ENCODE assay signal across 30 cellular contexts in the genomic region with DNA sequence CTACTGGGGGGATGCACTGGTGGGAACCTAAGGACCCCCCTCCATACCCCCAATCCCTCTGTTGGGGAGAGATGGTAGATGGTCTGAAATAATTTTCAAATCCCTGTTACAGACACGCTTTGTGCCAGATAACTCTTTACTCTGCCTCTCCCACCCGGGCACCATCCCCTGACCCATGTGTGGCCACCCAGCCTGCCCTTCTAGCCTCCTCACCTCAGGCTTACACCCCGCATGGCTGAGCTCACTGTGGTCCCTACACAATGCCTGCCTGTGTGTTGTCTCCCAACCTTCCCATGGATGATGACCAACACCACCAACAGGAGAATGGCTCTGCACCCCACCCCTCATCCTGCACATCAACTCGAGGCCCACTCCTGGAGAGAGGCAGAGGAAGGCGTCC. TPM values are rescaled to one million over a fixed set of nuclear protein-coding genes. Genes with fewer than 3 reads are reported as not detected.
A peak's percentile ranks its signal among the peaks of the same experiment; 100 is the strongest.
DNase-seq lines count a peak whose midpoint lies in the region; ATAC-seq and TF ChIP-seq lines count a peak whose summit lies in the region.
"Had no signal": no experiment of that assay in that cellular context is flagged by ENCODE, and none has a peak within 500 bp of the region (broad histone marks: within the 10 kb centered on the region; RNA-seq: fewer than 3 reads in every experiment).

No MANE protein-coding gene starts in this region.

- H3K4ac ChIP-seq in neuronal stem cell (ENCODE audit: low read length): no peak overlapping the region

- H3K27ac ChIP-seq in neuronal stem cell (replicated peaks; ENCODE audit: low read length): no peak overlapping the region
- no peak overlapping the region for H3K27ac ChIP-seq in foreskin keratinocyte
- H3K27ac ChIP-seq: KMS-11, ovary, upper lobe of left lung had no signal

- H3K4me3 ChIP-seq in neuronal stem cell (ENCODE audit: low read length in 2 of 2) (no peak overlapping the region), BE2C (ENCODE audit: low read depth, low read length) (no peak overlapping the region)
- H3K4me3 ChIP-seq: ovary, upper lobe of left lung had no signal

- no CpG with 5 or more reads among the region's 5 CpGs for WGBS in neuronal stem cell (ENCODE audit: extremely low coverage in 2 of 2, insufficient read length in 2 of 2, insufficient replicate concordance in 1 of 2), 2 donors

- peak overlapping the region; percentile 62 for H3K18ac ChIP-seq in neuronal stem cell (ENCODE audit: low read length)

- POLR2A ChIA-PET in activated naive CD8-positive, alpha-beta T cell treated with anti-CD3 and anti-CD28 coated beads, Interleukin-2, amount 10 ng/mL, durations not matched to agents 7 days and 5 days (lab: Charles Lee): interaction anchor here (0.6 kb wide), 1 partner anchor 14 kb away, joined by 3 read pairs; no protein-coding TSS in a partner anchor

- H3K79me1 ChIP-seq in neuronal stem cell (ENCODE audit: low read depth, low read length): no peaks in the 10 kb centered on the region

- no peak overlapping the region for H2BK120ac ChIP-seq in neuronal stem cell (ENCODE audit: low read depth, low read length)

- H3K27me3 ChIP-seq in neuronal stem cell (ENCODE audit: control insufficient read depth in 3 of 3, insufficient read depth in 3 of 3, low read depth in 1 of 3, low read length in 3 of 3): peaks cover 0 to 27% (median 3%) of the 10 kb centered on the region in 3 experiments
- H3K27me3 ChIP-seq in BE2C: no peaks in the 10 kb centered on the region
- no peaks in the 10 kb centered on the region for H3K27me3 ChIP-seq in foreskin keratinocyte
- H3K27me3 ChIP-seq: ovary had no signal

- no peak for TF ChIP-seq CTCF in endothelial cell (IDR thresholded peaks at IDR 0.05; ENCODE audit: unreplicated experiment)
- TF ChIP-seq CTCF in type B pancreatic cell (conservative IDR thresholded peaks at IDR 0.05): no peak
- no peak for TF ChIP-seq CTCF in BE2C (IDR thresholded peaks at IDR 0.05; ENCODE audit: low read depth, low read length)
- no peak for TF ChIP-seq CTCF in foreskin keratinocyte (conservative IDR thresholded peaks at IDR 0.05)

- no peaks in the 10 kb centered on the region for H3K36me3 Mint-ChIP-seq in activated naive CD8-positive, alpha-beta T cell treated with anti-CD3 and anti-CD28 coated beads, Interleukin-2, amount 10 ng/mL, durations not matched to agents 7 days and 5 days
- H3K36me3 Mint-ChIP-seq in activated naive CD8-positive, alpha-beta T cell treated with anti-CD3 and anti-CD28 coated beads for 36 hours: no peaks in the 10 kb centered on the region
- H3K36me3 Mint-ChIP-seq in endothelial cell (ENCODE audit: low read depth, unreplicated experiment) (peaks cover 4% of the 10 kb centered on the region), type B pancreatic cell (peaks cover 6% of the 10 kb centered on the region)

- peaks cover 14% of the 10 kb centered on the region for H3K27me3 Mint-ChIP-seq in activated naive CD8-positive, alpha-beta T cell treated with anti-CD3 and anti-CD28 coated beads, Interleukin-2, amount 10 ng/mL, durations not matched to agents 7 days and 5 days
- peaks cover 6% of the 10 kb centered on the region for H3K27me3 Mint-ChIP-seq in activated naive CD8-positive, alpha-beta T cell treated with anti-CD3 and anti-CD28 coated beads for 36 hours
- H3K27me3 Mint-ChIP-seq in endothelial cell (ENCODE audit: unreplicated experiment) (peaks cover 14% of the 10 kb centered on the region), type B pancreatic cell (peaks cover 34% of the 10 kb centered on the region)

- DNase-seq in activated naive CD8-positive, alpha-beta T cell treated with anti-CD3 and anti-CD28 coated beads, Interleukin-2, amount 10 ng/mL, durations not matched to agents 7 days and 5 days: no peak
- no peak for DNase-seq in activated naive CD8-positive, alpha-beta T cell treated with anti-CD3 and anti-CD28 coated beads for 36 hours
- DNase-seq in endothelial cell (ENCODE audit: low spot score): no peak
- no peak for DNase-seq in neuronal stem cell (ENCODE audit: low spot score)
- DNase-seq in type B pancreatic cell (ENCODE audit: extremely low spot score, unreplicated experiment): no peak
- DNase-seq in BE2C: no peak
- no peak for DNase-seq in globus pallidus (ENCODE audit: low spot score)
- no peak for DNase-seq in foreskin keratinocyte
- DNase-seq: activated CD4-positive, alpha-beta T cell treated with anti-CD3 and anti-CD28 coated beads for 48 hours; activated gamma-delta T cell treated with Interleukin-2 at 50 U/mL for 16 hours; AML-193; amygdala; central memory CD4-positive, alpha-beta T cell; GDM1; GOT3; mesenchymal stem cell; NCI-H1436; NK-92 treated with Interleukin-12 subunit alpha and Interleukin-12 subunit beta, amount 100 ng/mL, for 24 hours; Peyer's patch; stimulated activated CD4-positive, alpha-beta T cell treated with anti-CD3 and anti-CD28 coated beads, Interleukin-4, amount 100 ng/mL, for 4 hours; stimulated activated naive CD4-positive, alpha-beta T cell; upper lobe of left lung had no signal

- H3K9ac ChIP-seq in neuronal stem cell (ENCODE audit: low read depth, low read length, poor library complexity): no peak overlapping the region
- H3K9ac ChIP-seq: KMS-11 had no signal

- H3K9me3 ChIP-seq in neuronal stem cell (replicated peaks in 1 of 2; ENCODE audit: control insufficient read depth in 2 of 2, insufficient read depth in 1 of 2, low read depth in 1 of 2, low read length in 2 of 2): no peaks in the 10 kb centered on the region
- no peaks in the 10 kb centered on the region for H3K9me3 ChIP-seq in BE2C
- H3K9me3 ChIP-seq: ovary, upper lobe of left lung had no signal

- no peak overlapping the region for H2BK12ac ChIP-seq in neuronal stem cell (ENCODE audit: low read length)

- H3K4me1 ChIP-seq in neuronal stem cell (ENCODE audit: control insufficient read depth in 2 of 2, insufficient read depth in 1 of 2, low read depth in 1 of 2, low read length in 2 of 2) (peaks cover 29 to 35% of the 10 kb centered on the region in 2 donors), BE2C (peaks cover 43% of the 10 kb centered on the region), foreskin keratinocyte (peaks cover 3% of the 10 kb centered on the region)

- H2AK5ac ChIP-seq in neuronal stem cell (ENCODE audit: low read depth, low read length): no peak overlapping the region

- H3K4me1 Mint-ChIP-seq in activated naive CD8-positive, alpha-beta T cell treated with anti-CD3 and anti-CD28 coated beads, Interleukin-2, amount 10 ng/mL, durations not matched to agents 7 days and 5 days: peaks cover 32% of the 10 kb centered on the region
- peaks cover 22% of the 10 kb centered on the region for H3K4me1 Mint-ChIP-seq in activated naive CD8-positive, alpha-beta T cell treated with anti-CD3 and anti-CD28 coated beads for 36 hours
- H3K4me1 Mint-ChIP-seq in endothelial cell (ENCODE audit: unreplicated experiment) (peaks cover 11% of the 10 kb centered on the region), type B pancreatic cell (ENCODE audit: unreplicated experiment) (peaks cover 20% of the 10 kb centered on the region)

- no peak overlapping the region for H4K8ac ChIP-seq in neuronal stem cell (ENCODE audit: low read depth, low read length)

- ATAC-seq in activated naive CD8-positive, alpha-beta T cell treated with anti-CD3 and anti-CD28 coated beads, Interleukin-2, amount 10 ng/mL, durations not matched to agents 7 days and 5 days (ENCODE audit: low read depth): no peak
- ATAC-seq in foreskin keratinocyte: no peak
- ATAC-seq: right cardiac atrium had no signal

- no peak overlapping the region for H2BK15ac ChIP-seq in neuronal stem cell (ENCODE audit: low read length)

- no peak overlapping the region for H3K14ac ChIP-seq in neuronal stem cell (ENCODE audit: low read length)

- H3K36me3 ChIP-seq in neuronal stem cell (replicated peaks in 1 of 2; ENCODE audit: control insufficient read depth in 2 of 2, insufficient read depth in 2 of 2, low read length in 2 of 2) (no peaks in the 10 kb centered on the region), BE2C (peaks cover 47% of the 10 kb centered on the region)
- H3K36me3 ChIP-seq: ovary, Peyer's patch, upper lobe of left lung had no signal

- no peak overlapping the region for H2AFZ ChIP-seq in neuronal stem cell (ENCODE audit: low read length)

- peak overlapping the region; percentile 69 for H3K27ac Mint-ChIP-seq in activated naive CD8-positive, alpha-beta T cell treated with anti-CD3 and anti-CD28 coated beads, Interleukin-2, amount 10 ng/mL, durations not matched to agents 7 days and 5 days
- H3K27ac Mint-ChIP-seq in activated naive CD8-positive, alpha-beta T cell treated with anti-CD3 and anti-CD28 coated beads for 36 hours: no peak overlapping the region
- no peak overlapping the region for H3K27ac Mint-ChIP-seq in endothelial cell (ENCODE audit: unreplicated experiment)
- no peak overlapping the region for H3K27ac Mint-ChIP-seq in type B pancreatic cell
- H3K27ac Mint-ChIP-seq: activated T-cell treated with anti-CD3 and anti-CD28 coated beads, Interleukin-2, amount 50 U/mL, for 24 hours; T-helper 1 cell treated with Interleukin-12 subunit alpha and Interleukin-12 subunit beta and Interleukin-4 antibody, amounts not matched to agents 30 μg/mL and 1 μg/mL, for 36 hours had no signal

- no peak overlapping the region for H2BK5ac ChIP-seq in neuronal stem cell (ENCODE audit: low read length)

- H4K91ac ChIP-seq in neuronal stem cell (ENCODE audit: low read depth, low read length, poor library complexity): no peak overlapping the region

- H3K4me2 ChIP-seq in neuronal stem cell (ENCODE audit: insufficient read depth, low read length, poor library complexity, severe bottlenecking): no peak overlapping the region
- H3K4me2 ChIP-seq: KMS-11 had no signal

- peak overlapping the region; percentile 11 for H3K4me3 Mint-ChIP-seq in activated naive CD8-positive, alpha-beta T cell treated with anti-CD3 and anti-CD28 coated beads, Interleukin-2, amount 10 ng/mL, durations not matched to agents 7 days and 5 days
- no peak overlapping the region for H3K4me3 Mint-ChIP-seq in activated naive CD8-positive, alpha-beta T cell treated with anti-CD3 and anti-CD28 coated beads for 36 hours
- H3K4me3 Mint-ChIP-seq in endothelial cell (ENCODE audit: unreplicated experiment) (peak overlapping the region; percentile 66), type B pancreatic cell (peak overlapping the region; percentile 53)
- H3K4me3 Mint-ChIP-seq: activated T-cell treated with anti-CD3 and anti-CD28 coated beads, Interleukin-2, amount 50 U/mL, for 24 hours; T-helper 1 cell treated with Interleukin-12 subunit alpha and Interleukin-12 subunit beta and Interleukin-4 antibody, amounts not matched to agents 30 μg/mL and 1 μg/mL, for 36 hours had no signal

- H3K9me3 Mint-ChIP-seq in activated naive CD8-positive, alpha-beta T cell treated with anti-CD3 and anti-CD28 coated beads, Interleukin-2, amount 10 ng/mL, durations not matched to agents 7 days and 5 days: no peaks in the 10 kb centered on the region
- no peaks in the 10 kb centered on the region for H3K9me3 Mint-ChIP-seq in activated naive CD8-positive, alpha-beta T cell treated with anti-CD3 and anti-CD28 coated beads for 36 hours
- H3K9me3 Mint-ChIP-seq in endothelial cell (ENCODE audit: unreplicated experiment): no peaks in the 10 kb centered on the region
- no peaks in the 10 kb centered on the region for H3K9me3 Mint-ChIP-seq in type B pancreatic cell
- H3K9me3 Mint-ChIP-seq: activated T-cell treated with anti-CD3 and anti-CD28 coated beads, Interleukin-2, amount 50 U/mL, for 24 hours; T-helper 1 cell treated with Interleukin-12 subunit alpha and Interleukin-12 subunit beta and Interleukin-4 antibody, amounts not matched to agents 30 μg/mL and 1 μg/mL, for 36 hours had no signal

- no peak overlapping the region for H3K23ac ChIP-seq in neuronal stem cell (ENCODE audit: low read depth, low read length, poor library complexity)

RNA-seq across cellular contexts. Expression of a gene that starts 15.0 kb away (rescaled TPM):
- 10 to 100 TPM; 18.1 to 23.6 TPM for total RNA-seq in activated naive CD8-positive, alpha-beta T cell treated with anti-CD3 and anti-CD28 coated beads, Interleukin-2, amount 10 ng/mL, durations not matched to agents 7 days and 5 days
- 1 to 10 TPM; 1.5 to 1.6 TPM for total RNA-seq in activated naive CD8-positive, alpha-beta T cell treated with anti-CD3 and anti-CD28 coated beads for 36 hours
- 6.1 TPM for total RNA-seq in endothelial cell (ENCODE audit: unreplicated experiment)
- polyA plus RNA-seq in neuronal stem cell (2013, experiment 1 of 2): 24.0 TPM
- 23.9 TPM for polyA plus RNA-seq in neuronal stem cell (2013, experiment 2 of 2)
- total RNA-seq in type B pancreatic cell (ENCODE audit: low replicate concordance): 11.5 and 49.4 TPM in 2 replicates
- 269 TPM for polyA plus RNA-seq in BE2C (2012; ENCODE audit: insufficient read depth, insufficient read length, low read depth)
- 24.9 and 32.6 TPM in 2 replicates for total RNA-seq in foreskin keratinocyte
- polyA plus RNA-seq in foreskin keratinocyte: 27.4 and 28.7 TPM in 2 replicates

RNA-seq across cellular contexts. Expression of a gene that starts 31.4 kb away (rescaled TPM):
- not detected for total RNA-seq in activated naive CD8-positive, alpha-beta T cell treated with anti-CD3 and anti-CD28 coated beads, Interleukin-2, amount 10 ng/mL, durations not matched to agents 7 days and 5 days
- total RNA-seq in activated naive CD8-positive, alpha-beta T cell treated with anti-CD3 and anti-CD28 coated beads for 36 hours: under 1 TPM; 0.26 to 0.39 TPM
- total RNA-seq in endothelial cell (ENCODE audit: unreplicated experiment) (0.10 TPM), type B pancreatic cell (ENCODE audit: low replicate concordance) (1.4 and 9.3 TPM in 2 replicates), foreskin keratinocyte (not detected in 2 replicates)
- polyA plus RNA-seq in neuronal stem cell (2013, experiment 1 of 2): 0.24 TPM
- polyA plus RNA-seq in neuronal stem cell (2013, experiment 2 of 2): 0.39 TPM
- 1.5 TPM for polyA plus RNA-seq in BE2C (2012; ENCODE audit: insufficient read depth, insufficient read length, low read depth)
- 0.03 TPM in 1 of 2 replicates, not detected in the other for polyA plus RNA-seq in foreskin keratinocyte
- total RNA-seq: activated CD8-positive, alpha-beta memory T cell treated with anti-CD3 and anti-CD28 coated beads for 36 hours; endothelial cell of umbilical vein; HT1080 had no signal
- polyA plus RNA-seq: endothelial cell of umbilical vein had no signal

RNA-seq across cellular contexts. Expression of a gene that starts 49.1 kb away (rescaled TPM):
- total RNA-seq in activated naive CD8-positive, alpha-beta T cell treated with anti-CD3 and anti-CD28 coated beads, Interleukin-2, amount 10 ng/mL, durations not matched to agents 7 days and 5 days: 10 to 100 TPM; 31.3 to 32.6 TPM
- 10 to 100 TPM; 29.1 to 31.5 TPM for total RNA-seq in activated naive CD8-positive, alpha-beta T cell treated with anti-CD3 and anti-CD28 coated beads for 36 hours
- total RNA-seq in endothelial cell (ENCODE audit: unreplicated experiment): 30.2 TPM
- 11.1 TPM for polyA plus RNA-seq in neuronal stem cell (2013, experiment 1 of 2)
- polyA plus RNA-seq in neuronal stem cell (2013, experiment 2 of 2): 10.9 TPM
- 34.4 and 48.8 TPM in 2 replicates for total RNA-seq in type B pancreatic cell (ENCODE audit: low replicate concordance)
- polyA plus RNA-seq in BE2C (2012; ENCODE audit: insufficient read depth, insufficient read length, low read depth): 93.8 TPM
- total RNA-seq in foreskin keratinocyte: 55.4 and 62.6 TPM in 2 replicates
- polyA plus RNA-seq in foreskin keratinocyte: 64.7 and 74.8 TPM in 2 replicates
